ENCODE assay signal across 12 cellular contexts in the genomic region with DNA sequence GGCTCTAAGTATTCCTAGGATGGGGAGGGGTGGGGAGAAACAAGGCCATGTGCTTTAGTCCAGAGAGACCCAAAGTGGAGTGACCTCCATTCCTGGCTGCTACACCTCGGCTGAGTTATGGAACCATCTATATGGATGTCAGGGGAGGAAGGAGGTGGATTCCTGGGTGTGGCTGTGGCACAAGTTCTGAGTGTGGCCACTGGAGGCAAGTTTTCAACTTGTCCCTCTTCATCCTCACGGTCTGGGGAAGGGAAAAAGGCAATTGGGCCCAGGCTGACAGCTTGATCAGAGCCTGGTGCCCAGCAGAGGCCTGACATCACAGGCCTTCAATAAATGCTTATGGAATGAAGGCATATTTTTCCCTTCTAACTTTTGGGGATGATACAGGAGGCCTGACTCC. TPM values are rescaled to one million over a fixed set of nuclear protein-coding genes. Genes with fewer than 3 reads are reported as not detected.
A peak's percentile ranks its signal among the peaks of the same experiment; 100 is the strongest.
DNase-seq lines count a peak whose midpoint lies in the region; ATAC-seq, FAIRE-seq and TF ChIP-seq lines count a peak whose summit lies in the region.
"Had no signal": no experiment of that assay in that cellular context is flagged by ENCODE, and none has a peak within 500 bp of the region (broad histone marks: within the 10 kb centered on the region; RNA-seq: fewer than 3 reads in every experiment).

No MANE protein-coding gene starts in this region.

- H3K4me1 ChIP-seq in left ventricle myocardium inferior: peaks cover 54% of the 10 kb centered on the region
- H3K4me1 ChIP-seq in mesenchymal stem cell (ENCODE audit: control insufficient read depth, insufficient read depth, low read depth, low read length): peaks cover 21% of the 10 kb centered on the region

- no peak for DNase-seq in left ventricle myocardium inferior
- DNase-seq in left cardiac atrium: no peak
- DNase-seq in activated CD4-positive, alpha-beta memory T cell treated with anti-CD3 and anti-CD28 coated beads for 36 hours: no peak
- DNase-seq in mesenchymal stem cell: no peak
- DNase-seq in urothelium cell line (ENCODE audit: low spot score): peak; percentile 36
- no peak for DNase-seq in GM19239 (ENCODE audit: insufficient read length, low spot score)
- no peak for DNase-seq in NCI-H2029 (lab: John Stamatoyannopoulos, UW)
- DNase-seq: COR-L47, glutamatergic neuron, NCI-H2081 had no signal

- CTCF ChIA-PET in activated CD4-positive, alpha-beta memory T cell treated with anti-CD3 and anti-CD28 coated beads for 36 hours (lab: Charles Lee): interaction anchor here (5.3 kb wide), 1 partner anchor 12 kb away, joined by 31 read pairs; no protein-coding TSS in a partner anchor

- POLR2A ChIA-PET in activated CD4-positive, alpha-beta memory T cell treated with anti-CD3 and anti-CD28 coated beads for 36 hours (lab: Charles Lee): no interaction called here

- no peak overlapping the region for H3K4ac ChIP-seq in mesenchymal stem cell (ENCODE audit: low read depth in 1 of 2, low read length in 2 of 2)

- no peaks in the 10 kb centered on the region for H3K9me3 Mint-ChIP-seq in activated CD4-positive, alpha-beta memory T cell treated with anti-CD3 and anti-CD28 coated beads for 36 hours

- H3K14ac ChIP-seq in mesenchymal stem cell (ENCODE audit: low read length in 2 of 2): no peak overlapping the region

- H3K4me3 Mint-ChIP-seq in activated CD4-positive, alpha-beta memory T cell treated with anti-CD3 and anti-CD28 coated beads for 36 hours: peak overlapping the region; percentile 90

- FAIRE-seq in urothelium cell line (lab: Jason Lieb, UNC): no peak
- no peak for FAIRE-seq in GM19239 (lab: Jason Lieb, UNC)

- H3K27ac ChIP-seq in left ventricle myocardium inferior (replicated peaks): peak overlapping the region; percentile 97
- H3K27ac ChIP-seq in mesenchymal stem cell (ENCODE audit: low read length, poor library complexity, severe bottlenecking): no peak overlapping the region
- H3K27ac ChIP-seq: HL-60 had no signal

- H4K8ac ChIP-seq in mesenchymal stem cell (ENCODE audit: low read length): no peak overlapping the region

- H2BK15ac ChIP-seq in mesenchymal stem cell (ENCODE audit: low read depth, poor library complexity, severe bottlenecking): no peak overlapping the region

- H3K4me2 ChIP-seq in mesenchymal stem cell (ENCODE audit: low read length, poor library complexity, severe bottlenecking): no peak overlapping the region

- ATAC-seq in left cardiac atrium (no peak), GM21786 (IDR thresholded peaks at IDR 0.05; ENCODE audit: unreplicated experiment) (no peak)

- H2BK120ac ChIP-seq in mesenchymal stem cell (ENCODE audit: low read depth, low read length): no peak overlapping the region

- H3K9ac ChIP-seq in mesenchymal stem cell (ENCODE audit: low read length): peak overlapping the region; percentile 96

- no peak overlapping the region for H3K23ac ChIP-seq in mesenchymal stem cell (ENCODE audit: low read length in 2 of 2)

- H3K36me3 ChIP-seq in left ventricle myocardium inferior: no peaks in the 10 kb centered on the region
- H3K36me3 ChIP-seq in mesenchymal stem cell (ENCODE audit: control insufficient read depth in 1 of 2, insufficient read depth in 2 of 2, low read depth in 1 of 2, low read length in 2 of 2): peaks cover 4 to 8% of the 10 kb centered on the region in 2 experiments

- H3K4me1 Mint-ChIP-seq in activated CD4-positive, alpha-beta memory T cell treated with anti-CD3 and anti-CD28 coated beads for 36 hours (ENCODE audit: low read depth): peaks cover 30% of the 10 kb centered on the region

- H2BK12ac ChIP-seq in mesenchymal stem cell (ENCODE audit: low read length in 2 of 2): no peak overlapping the region

- H2AFZ ChIP-seq in mesenchymal stem cell (ENCODE audit: low read depth, low read length): no peak overlapping the region

- H3K27me3 ChIP-seq in left ventricle myocardium inferior (ENCODE audit: low read depth) (peaks cover 13% of the 10 kb centered on the region), mesenchymal stem cell (ENCODE audit: control insufficient read depth in 1 of 2, insufficient read depth in 1 of 2, low read length in 2 of 2) (no peaks in the 10 kb centered on the region)

- H3K9me3 ChIP-seq in left ventricle myocardium inferior (replicated peaks): no peaks in the 10 kb centered on the region
- H3K9me3 ChIP-seq in mesenchymal stem cell (ENCODE audit: control insufficient read depth, low read length): no peaks in the 10 kb centered on the region

- TF ChIP-seq CTCF in left ventricle myocardium inferior (IDR thresholded peaks at IDR 0.05; ENCODE audit: borderline replicate concordance): no peak

- no peak overlapping the region for H3K18ac ChIP-seq in mesenchymal stem cell (ENCODE audit: low read depth in 1 of 2, low read length in 2 of 2)

- H3K27me3 Mint-ChIP-seq in activated CD4-positive, alpha-beta memory T cell treated with anti-CD3 and anti-CD28 coated beads for 36 hours: no peaks in the 10 kb centered on the region

- no peak overlapping the region for H3K27ac Mint-ChIP-seq in activated CD4-positive, alpha-beta memory T cell treated with anti-CD3 and anti-CD28 coated beads for 36 hours

- WGBS in mesenchymal stem cell: 83% methylated on average over 2 of the region's 2 CpGs

- H3K79me1 ChIP-seq in mesenchymal stem cell (replicated peaks; ENCODE audit: low read length, poor library complexity, severe bottlenecking): peaks cover 8% of the 10 kb centered on the region

- no peak overlapping the region for H2AK5ac ChIP-seq in mesenchymal stem cell (ENCODE audit: low read length, severe bottlenecking)

- intact Hi-C loops in left ventricle myocardium inferior (cut with micrococcal nuclease) (no loop called here), left cardiac atrium (cut with DNase I) (no loop called here)
- intact Hi-C loops in activated CD4-positive, alpha-beta memory T cell treated with anti-CD3 and anti-CD28 coated beads for 36 hours (cut with micrococcal nuclease): no loop called here

- H3K36me3 Mint-ChIP-seq in activated CD4-positive, alpha-beta memory T cell treated with anti-CD3 and anti-CD28 coated beads for 36 hours: peaks cover 14% of the 10 kb centered on the region

- H4K91ac ChIP-seq in mesenchymal stem cell (ENCODE audit: low read length): no peak overlapping the region

- H3K4me3 ChIP-seq in left ventricle myocardium inferior (no peak overlapping the region), mesenchymal stem cell (ENCODE audit: insufficient read depth in 1 of 2, low read depth in 1 of 2, low read length in 2 of 2) (peak overlapping the region in 1 of 2 experiments; percentile 83)

- no peak overlapping the region for H2BK5ac ChIP-seq in mesenchymal stem cell (ENCODE audit: low read depth, low read length, poor library complexity, severe bottlenecking)

RNA-seq across cellular contexts. Expression of gene ITPR3, which starts 2.0 kb away (rescaled TPM):
- total RNA-seq in left ventricle myocardium inferior (5.6 TPM), left cardiac atrium (10 to 100 TPM in 1 of 2 donors, 1 to 10 TPM in 1; 9.6 to 16.6 TPM)
- total RNA-seq in activated CD4-positive, alpha-beta memory T cell treated with anti-CD3 and anti-CD28 coated beads for 36 hours: 10 to 100 TPM; 41.6 to 45.6 TPM
- 4.6 TPM for polyA plus RNA-seq in mesenchymal stem cell (2013, experiment 1 of 2)
- 4.5 TPM for polyA plus RNA-seq in mesenchymal stem cell (2013, experiment 2 of 2)

RNA-seq across cellular contexts. Expression of gene BAK1, which starts 39.1 kb away (rescaled TPM):
- total RNA-seq in left ventricle myocardium inferior (19.7 TPM), left cardiac atrium (10 to 100 TPM; 17.6 to 21.6 TPM)
- 10 to 100 TPM; 56.3 to 57.7 TPM for total RNA-seq in activated CD4-positive, alpha-beta memory T cell treated with anti-CD3 and anti-CD28 coated beads for 36 hours
- 15.2 TPM for polyA plus RNA-seq in mesenchymal stem cell (2013, experiment 1 of 2)
- polyA plus RNA-seq in mesenchymal stem cell (2013, experiment 2 of 2): 15.1 TPM
